Comparison of ENCODE assay signal across 26 cellular contexts in genomic region chr7:101787864-101788263, GRCh38. TPM values are rescaled to one million over a fixed set of nuclear protein-coding genes. Genes with fewer than 3 reads are reported as not detected.
A peak's percentile ranks its signal among the peaks of the same experiment; 100 is the strongest.
DNase-seq lines count a peak whose midpoint lies in the region; ATAC-seq, FAIRE-seq and TF ChIP-seq lines count a peak whose summit lies in the region.
"Had no signal": no experiment of that assay in that cellular context is flagged by ENCODE, and none has a peak within 500 bp of the region (broad histone marks: within the 10 kb centered on the region; RNA-seq: fewer than 3 reads in every experiment).

No MANE protein-coding gene starts in this region.

- no peaks in the 10 kb centered on the region for H3K36me3 Mint-ChIP-seq in stimulated activated naive CD8-positive, alpha-beta T cell treated with anti-CD3 and anti-CD28 coated beads, Interleukin-15, Interleukin-2, amounts not matched to agents 100 ng/mL and 50 ng/mL, for 24 hours (ENCODE audit: low read depth)
- H3K36me3 Mint-ChIP-seq: CD8-positive, alpha-beta T cell had no signal

- peak; percentile 22 for DNase-seq in cardiac septum (ENCODE audit: low spot score)
- no peak for DNase-seq in left ventricle myocardium inferior
- no peak for DNase-seq in stimulated activated naive CD8-positive, alpha-beta T cell treated with anti-CD3 and anti-CD28 coated beads, Interleukin-15, Interleukin-2, amounts not matched to agents 100 U/mL and 50 U/mL, for 24 hours
- peak; percentile 8 for DNase-seq in kidney
- DNase-seq in medulla oblongata (ENCODE audit: extremely low spot score), result no peak
- DNase-seq in NCI-H1105 treated with DMSO at 0.1 percent for 48 hours (lab: John Stamatoyannopoulos, UW), result no peak
- DNase-seq: AML-193; Caco-2; CD4-positive, alpha-beta T cell; CD8-positive, alpha-beta T cell; DMS 273 treated with DMSO at 0.1 percent for 48 hours; DMS153; DMS53; DMS79; DND-41; EL; GDM1 had no signal

- H3K4me3 ChIP-seq in left ventricle myocardium inferior (no peak overlapping the region), kidney (ENCODE audit: low read length in 2 of 2) (no peak overlapping the region)
- H3K4me3 ChIP-seq: A549; BLaER1 treated with 17β-estradiol and CSF1 and Interleukin-3, amounts not matched to agents 10 nM and 100 nM; GM12878 had no signal

- intact Hi-C loops in cardiac septum (cut with DNase I), result no loop called here
- intact Hi-C loops in left ventricle myocardium inferior (cut with micrococcal nuclease), result no loop called here
- intact Hi-C loops in kidney (cut with DNase I), result no loop called here

- no peak overlapping the region for H3K27ac ChIP-seq in left ventricle myocardium inferior (replicated peaks)
- no peak overlapping the region for H3K27ac ChIP-seq in kidney (ENCODE audit: low read depth in 2 of 2, low read length in 2 of 2)
- H3K27ac ChIP-seq: 22Rv1; A549; BLaER1 treated with 17β-estradiol and CSF1 and Interleukin-3, amounts not matched to agents 10 nM and 100 nM; C4-2B had no signal

- H3K27ac Mint-ChIP-seq in stimulated activated naive CD8-positive, alpha-beta T cell treated with anti-CD3 and anti-CD28 coated beads, Interleukin-15, Interleukin-2, amounts not matched to agents 100 ng/mL and 50 ng/mL, for 24 hours, result peak overlapping the region; percentile 16
- H3K27ac Mint-ChIP-seq: B cell; CD4-positive, alpha-beta T cell; CD8-positive, alpha-beta T cell had no signal

- no peak overlapping the region for H3K9ac ChIP-seq in kidney (ENCODE audit: low read length in 2 of 2)
- H3K9ac ChIP-seq: BLaER1 treated with 17β-estradiol and CSF1 and Interleukin-3, amounts not matched to agents 10 nM and 100 nM had no signal

- no peak overlapping the region for H3K4me3 Mint-ChIP-seq in stimulated activated naive CD8-positive, alpha-beta T cell treated with anti-CD3 and anti-CD28 coated beads, Interleukin-15, Interleukin-2, amounts not matched to agents 100 ng/mL and 50 ng/mL, for 24 hours
- H3K4me3 Mint-ChIP-seq: B cell; CD4-positive, alpha-beta T cell; CD8-positive, alpha-beta T cell had no signal

- no peaks in the 10 kb centered on the region for H3K4me1 Mint-ChIP-seq in stimulated activated naive CD8-positive, alpha-beta T cell treated with anti-CD3 and anti-CD28 coated beads, Interleukin-15, Interleukin-2, amounts not matched to agents 100 ng/mL and 50 ng/mL, for 24 hours (ENCODE audit: low read depth)

- H3K4me1 ChIP-seq in left ventricle myocardium inferior (peaks cover 34% of the 10 kb centered on the region), kidney (ENCODE audit: control insufficient read depth in 1 of 2, insufficient read depth in 1 of 2, low read depth in 1 of 2, low read length in 2 of 2) (no peaks in the 10 kb centered on the region)
- H3K4me1 ChIP-seq: A549 had no signal

- peaks cover 7% of the 10 kb centered on the region for H3K27me3 ChIP-seq in left ventricle myocardium inferior (ENCODE audit: low read depth)
- H3K27me3 ChIP-seq: BLaER1 treated with 17β-estradiol and CSF1 and Interleukin-3, amounts not matched to agents 10 nM and 100 nM had no signal

- no peaks in the 10 kb centered on the region for H3K27me3 Mint-ChIP-seq in stimulated activated naive CD8-positive, alpha-beta T cell treated with anti-CD3 and anti-CD28 coated beads, Interleukin-15, Interleukin-2, amounts not matched to agents 100 ng/mL and 50 ng/mL, for 24 hours

- peaks cover 3% of the 10 kb centered on the region for H3K9me3 ChIP-seq in left ventricle myocardium inferior (replicated peaks)
- no peaks in the 10 kb centered on the region for H3K9me3 ChIP-seq in kidney (ENCODE audit: control insufficient read depth in 1 of 2, low read length in 2 of 2)

- H3K36me3 ChIP-seq in left ventricle myocardium inferior (no peaks in the 10 kb centered on the region), kidney (ENCODE audit: control insufficient read depth in 1 of 2, insufficient read depth in 2 of 2, low read length in 2 of 2) (no peaks in the 10 kb centered on the region)
- H3K36me3 ChIP-seq: BLaER1 treated with 17β-estradiol and CSF1 and Interleukin-3, amounts not matched to agents 10 nM and 100 nM had no signal

- no peak for FAIRE-seq in kidney (lab: Jason Lieb, UNC)
- FAIRE-seq: A549, GM12878, GM12892, GM18507 had no signal

- TF ChIP-seq CTCF in left ventricle myocardium inferior (IDR thresholded peaks at IDR 0.05; ENCODE audit: borderline replicate concordance) (no peak), kidney (IDR thresholded peaks at IDR 0.05; ENCODE audit: borderline replicate concordance, extremely low read depth, insufficient read depth) (no peak)

- H3K9me3 Mint-ChIP-seq in stimulated activated naive CD8-positive, alpha-beta T cell treated with anti-CD3 and anti-CD28 coated beads, Interleukin-15, Interleukin-2, amounts not matched to agents 100 ng/mL and 50 ng/mL, for 24 hours, result no peaks in the 10 kb centered on the region
- H3K9me3 Mint-ChIP-seq: CD4-positive, alpha-beta T cell; CD8-positive, alpha-beta T cell had no signal

- no peak for ATAC-seq in stimulated activated naive CD8-positive, alpha-beta T cell treated with anti-CD3 and anti-CD28 coated beads, Interleukin-15, Interleukin-2, amounts not matched to agents 100 U/mL and 50 U/mL, for 24 hours
- ATAC-seq: A549; CD8-positive, alpha-beta T cell; GM12878 had no signal

RNA-seq across cellular contexts. Expression of gene CUX1, which starts 29.6 kb away (rescaled TPM):
- total RNA-seq in cardiac septum (171 TPM), left ventricle myocardium inferior (125 TPM), kidney (126 TPM)
- 71.4 TPM for polyA plus RNA-seq in kidney (ENCODE audit: insufficient read depth, low read depth, low replicate concordance)

Comparison
In these comparisons a context has a peak if more than half of its experiments do, and no peak if none do; other contexts are left out.
1. DNase-seq: peak in cardiac septum (single experiment) and kidney (single experiment); none in left ventricle myocardium inferior (single experiment), stimulated activated naive CD8-positive, alpha-beta T cell treated with anti-CD3 and anti-CD28 coated beads, Interleukin-15, Interleukin-2, amounts not matched to agents 100 U/mL and 50 U/mL, for 24 hours (single experiment), medulla oblongata (single experiment) and NCI-H1105 treated with DMSO at 0.1 percent for 48 hours (single experiment).